1 cellular context compared by ENCODE assay signal in genomic region chr11:13297917-13298356, GRCh38.
TF ChIP-seq lines count a peak whose summit lies in the region.

No MANE protein-coding gene starts in this region.

TF ChIP-seq in HepG2, 621 proteins besides CTCF, POLR2A, EP300 and RAD21 (continued from another document):
- no peak for TF ChIP-seq DPF2 (CRISPR knock-in tag; IDR thresholded peaks at IDR 0.05; ENCODE audit: borderline replicate concordance, low read depth)
- peak; percentile 47; the same call in 1 of the 2 replicates for TF ChIP-seq TFAP4 (IDR thresholded peaks at IDR 0.05; ENCODE audit: borderline replicate concordance, low read depth)
- peak; percentile 71; the same call in 1 of the 2 replicates for TF ChIP-seq ZNF292 (CRISPR knock-in tag; IDR thresholded peaks at IDR 0.05; ENCODE audit: borderline replicate concordance, low read depth)
- TF ChIP-seq, protein P1, sequence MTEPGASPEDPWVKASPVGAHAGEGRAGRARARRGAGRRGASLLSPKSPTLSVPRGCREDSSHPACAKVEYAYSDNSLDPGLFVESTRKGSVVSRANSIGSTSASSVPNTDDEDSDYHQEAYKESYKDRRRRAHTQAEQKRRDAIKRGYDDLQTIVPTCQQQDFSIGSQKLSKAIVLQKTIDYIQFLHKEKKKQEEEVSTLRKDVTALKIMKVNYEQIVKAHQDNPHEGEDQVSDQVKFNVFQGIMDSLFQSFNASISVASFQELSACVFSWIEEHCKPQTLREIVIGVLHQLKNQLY (CRISPR knock-in tag; IDR thresholded peaks at IDR 0.05), result peak; percentile 57; the same call in 1 of the 2 replicates
- no peak for TF ChIP-seq PBX3 (CRISPR knock-in tag; IDR thresholded peaks at IDR 0.05; ENCODE audit: borderline replicate concordance)
- TF ChIP-seq RARG (CRISPR knock-in tag; IDR thresholded peaks at IDR 0.05; ENCODE audit: low read depth), result no peak
- no peak for TF ChIP-seq SOX6 (IDR thresholded peaks at IDR 0.05)
- peak; percentile 48 for TF ChIP-seq SOX6 (CRISPR knock-in tag; IDR thresholded peaks at IDR 0.05)
- TF ChIP-seq KMT2A (CRISPR knock-in tag; IDR thresholded peaks at IDR 0.05), result no peak
- TF ChIP-seq CEBPG (CRISPR knock-in tag; IDR thresholded peaks at IDR 0.05), result peak; percentile 84
- TF ChIP-seq RXRB (CRISPR knock-in tag; IDR thresholded peaks at IDR 0.05; ENCODE audit: borderline replicate concordance), result 0 out of 2 replicates have a peak, but pooled peaks have one; percentile 44
- no peak for TF ChIP-seq IKZF4 (CRISPR knock-in tag; IDR thresholded peaks at IDR 0.05; ENCODE audit: borderline replicate concordance, low read depth, not compliant biosample characterization)
- TF ChIP-seq PCBP2 (optimal IDR thresholded peaks at IDR 0.05; ENCODE audit: low read depth, low read length, poor library complexity, severe bottlenecking), result no peak
- TF ChIP-seq STAT5B (CRISPR knock-in tag; IDR thresholded peaks at IDR 0.05), result no peak
- TF ChIP-seq ZNF607 (CRISPR knock-in tag; IDR thresholded peaks at IDR 0.05; ENCODE audit: borderline replicate concordance), result no peak
- TF ChIP-seq GATAD2A (CRISPR knock-in tag; IDR thresholded peaks at IDR 0.05), result peak; percentile 36; the same call in 1 of the 2 replicates
- TF ChIP-seq FOXK2 (IDR thresholded peaks at IDR 0.05), result peak; percentile 72
- peak; percentile 20; the same call in 1 of the 2 replicates for TF ChIP-seq SPEN (CRISPR knock-in tag; IDR thresholded peaks at IDR 0.05; ENCODE audit: low read depth)
- no peak for TF ChIP-seq ZNF432 (CRISPR knock-in tag; IDR thresholded peaks at IDR 0.05; ENCODE audit: borderline replicate concordance)
- peak; percentile 39; the same call in 1 of the 2 replicates for TF ChIP-seq ZNF563 (CRISPR knock-in tag; IDR thresholded peaks at IDR 0.05)
